In genomic region chr2:58918138-58918537, GRCh38 we compare ENCODE assay signal across 24 cellular contexts.
DNase-seq lines count a peak whose midpoint lies in the region; ATAC-seq and TF ChIP-seq lines count a peak whose summit lies in the region.
"Had no signal": no experiment of that assay in that cellular context is flagged by ENCODE, and none has a peak within 500 bp of the region (broad histone marks: within the 10 kb centered on the region; RNA-seq: fewer than 3 reads in every experiment).

No MANE protein-coding gene starts in this region.

- no peaks in the 10 kb centered on the region for H3K9me3 ChIP-seq in neural progenitor cell (ENCODE audit: low read depth)
- H3K9me3 ChIP-seq: breast epithelium, testis had no signal

- no peak for TF ChIP-seq POLR2A in lower leg skin (IDR thresholded peaks at IDR 0.05)

- peaks cover 6% of the 10 kb centered on the region for H3K27me3 Mint-ChIP-seq in neural progenitor cell (ENCODE audit: insufficient read depth, low read depth)
- H3K27me3 Mint-ChIP-seq: activated CD4-positive, alpha-beta T cell treated with anti-CD3 and anti-CD28 coated beads, Interleukin-2, amount 10 ng/mL, durations not matched to agents 24 days and 14 days; activated CD8-positive, alpha-beta memory T cell treated with anti-CD3 and anti-CD28 coated beads, Interleukin-2, amount 10 ng/mL, durations not matched to agents 7 days and 5 days; activated naive CD4-positive, alpha-beta T cell treated with anti-CD3 and anti-CD28 coated beads, Interleukin-2, amount 50 U/mL, for 24 hours; memory B cell; stimulated activated naive B cell treated with anti-CD40 and anti-IgM and Interleukin-4, amounts not matched to agents 10 μg/mL and 1 μg/mL and 100 μg/mL, for 72 hours had no signal

- no peak overlapping the region for H3K9ac ChIP-seq in neural progenitor cell

- no peaks in the 10 kb centered on the region for H3F3A ChIP-seq in neural progenitor cell (ENCODE audit: low read depth)

- intact Hi-C loops in lower leg skin (cut with DNase I; ENCODE audit: low total_unique reads), result no loop called here

- in situ Hi-C loops in SK-MEL-5 (cut with HindIII; ENCODE audit: low pct_unique_long_range_greater_than_20kb, low sequenced_read_pairs), result no loop called here

- H3K4me2 ChIP-seq in neural progenitor cell, result peak overlapping the region; percentile 39

- no peak overlapping the region for H2AFZ ChIP-seq in neural progenitor cell (replicated peaks)

- H3K79me2 ChIP-seq in neural progenitor cell (ENCODE audit: low read depth), result no peaks in the 10 kb centered on the region

- H3K27ac ChIP-seq in neural progenitor cell, result no peak overlapping the region
- H3K27ac ChIP-seq: breast epithelium, testis had no signal

- H3K4me3 ChIP-seq in neural progenitor cell, result no peak overlapping the region
- no peak overlapping the region for H3K4me3 ChIP-seq in lower leg skin (ENCODE audit: low read depth, poor library complexity, severe bottlenecking)
- H3K4me3 ChIP-seq: breast epithelium, testis had no signal

- H3K27ac Mint-ChIP-seq in neural progenitor cell, result no peak overlapping the region
- H3K27ac Mint-ChIP-seq: activated CD4-positive, alpha-beta T cell treated with anti-CD3 and anti-CD28 coated beads, Interleukin-2, amount 10 ng/mL, durations not matched to agents 24 days and 14 days; activated CD8-positive, alpha-beta memory T cell treated with anti-CD3 and anti-CD28 coated beads, Interleukin-2, amount 10 ng/mL, durations not matched to agents 7 days and 5 days; activated naive CD4-positive, alpha-beta T cell treated with anti-CD3 and anti-CD28 coated beads, Interleukin-2, amount 50 U/mL, for 24 hours; activated T-helper 1 cell treated with anti-CD3 and anti-CD28 coated beads, Interleukin-12 subunit alpha, Interleukin-12 subunit beta, Interleukin-2, Interleukin-4 antibody, amounts not matched to agents 30 ng/mL and 10 ng/mL and 1 ng/mL, durations not matched to agents 14 hours and 24 hours and 36 hours; CD8-positive, alpha-beta T cell; memory B cell; nephron; stimulated activated naive B cell treated with anti-CD40 and anti-IgM and Interleukin-4, amounts not matched to agents 10 μg/mL and 1 μg/mL and 100 μg/mL, for 72 hours; T-cell had no signal

- H3K4me1 Mint-ChIP-seq in neural progenitor cell, result peaks cover 51% of the 10 kb centered on the region
- H3K4me1 Mint-ChIP-seq: activated CD4-positive, alpha-beta T cell treated with anti-CD3 and anti-CD28 coated beads, Interleukin-2, amount 10 ng/mL, durations not matched to agents 24 days and 14 days; activated CD8-positive, alpha-beta memory T cell treated with anti-CD3 and anti-CD28 coated beads, Interleukin-2, amount 10 ng/mL, durations not matched to agents 7 days and 5 days; activated naive CD4-positive, alpha-beta T cell treated with anti-CD3 and anti-CD28 coated beads, Interleukin-2, amount 50 U/mL, for 24 hours; memory B cell; stimulated activated naive B cell treated with anti-CD40 and anti-IgM and Interleukin-4, amounts not matched to agents 10 μg/mL and 1 μg/mL and 100 μg/mL, for 72 hours; T-cell had no signal

- no peaks in the 10 kb centered on the region for H4K20me1 ChIP-seq in neural progenitor cell (ENCODE audit: low read depth)

- no peak for ATAC-seq in GM18868 (IDR thresholded peaks at IDR 0.05; ENCODE audit: unreplicated experiment)
- ATAC-seq: activated CD8-positive, alpha-beta memory T cell treated with anti-CD3 and anti-CD28 coated beads, Interleukin-2, amount 10 ng/mL, durations not matched to agents 7 days and 5 days; CD8-positive, alpha-beta T cell; stimulated activated naive B cell treated with anti-CD40 and anti-IgM and Interleukin-4, amounts not matched to agents 10 μg/mL and 1 μg/mL and 100 μg/mL, for 72 hours; T-cell had no signal

- no peaks in the 10 kb centered on the region for H3K9me3 Mint-ChIP-seq in neural progenitor cell
- H3K9me3 Mint-ChIP-seq: activated CD4-positive, alpha-beta T cell treated with anti-CD3 and anti-CD28 coated beads, Interleukin-2, amount 10 ng/mL, durations not matched to agents 24 days and 14 days; activated naive CD4-positive, alpha-beta T cell treated with anti-CD3 and anti-CD28 coated beads, Interleukin-2, amount 50 U/mL, for 24 hours; activated T-helper 1 cell treated with anti-CD3 and anti-CD28 coated beads, Interleukin-12 subunit alpha, Interleukin-12 subunit beta, Interleukin-2, Interleukin-4 antibody, amounts not matched to agents 30 ng/mL and 10 ng/mL and 1 ng/mL, durations not matched to agents 14 hours and 24 hours and 36 hours; CD8-positive, alpha-beta T cell; memory B cell; nephron; stimulated activated naive B cell treated with anti-CD40 and anti-IgM and Interleukin-4, amounts not matched to agents 10 μg/mL and 1 μg/mL and 100 μg/mL, for 72 hours; T-cell had no signal

- no peak overlapping the region for H3K4me3 Mint-ChIP-seq in neural progenitor cell
- H3K4me3 Mint-ChIP-seq: activated CD4-positive, alpha-beta T cell treated with anti-CD3 and anti-CD28 coated beads, Interleukin-2, amount 10 ng/mL, durations not matched to agents 24 days and 14 days; activated CD8-positive, alpha-beta memory T cell treated with anti-CD3 and anti-CD28 coated beads, Interleukin-2, amount 10 ng/mL, durations not matched to agents 7 days and 5 days; activated naive CD4-positive, alpha-beta T cell treated with anti-CD3 and anti-CD28 coated beads, Interleukin-2, amount 50 U/mL, for 24 hours; activated T-helper 1 cell treated with anti-CD3 and anti-CD28 coated beads, Interleukin-12 subunit alpha, Interleukin-12 subunit beta, Interleukin-2, Interleukin-4 antibody, amounts not matched to agents 30 ng/mL and 10 ng/mL and 1 ng/mL, durations not matched to agents 14 hours and 24 hours and 36 hours; CD8-positive, alpha-beta T cell; memory B cell; nephron; stimulated activated naive B cell treated with anti-CD40 and anti-IgM and Interleukin-4, amounts not matched to agents 10 μg/mL and 1 μg/mL and 100 μg/mL, for 72 hours; T-cell had no signal

- peaks cover 26% of the 10 kb centered on the region for H3K4me1 ChIP-seq in neural progenitor cell
- H3K4me1 ChIP-seq: breast epithelium, testis had no signal

- peak; percentile 93 for DNase-seq in EH (ENCODE audit: low read depth)
- DNase-seq in SK-MEL-5 (ENCODE audit: low read depth, low spot score), result peak; percentile 9
- peak; percentile 27 for DNase-seq in fibroblast of gingiva (ENCODE audit: low read depth)
- DNase-seq in neural progenitor cell (ENCODE audit: low spot score), result peak; percentile 70
- no peak for DNase-seq in NCI-H1048 (lab: John Stamatoyannopoulos, UW)
- no peak for DNase-seq in lower leg skin (ENCODE audit: low spot score in 2 of 2)
- no peak for DNase-seq in cerebellar cortex (ENCODE audit: low spot score)
- DNase-seq: activated CD4-positive, alpha-beta T cell treated with anti-CD3 and anti-CD28 coated beads, Interleukin-2, amount 10 ng/mL, durations not matched to agents 24 days and 14 days; activated CD8-positive, alpha-beta memory T cell treated with anti-CD3 and anti-CD28 coated beads, Interleukin-2, amount 10 ng/mL, durations not matched to agents 7 days and 5 days; CD8-positive, alpha-beta T cell; cortex of kidney; DMS53; NCI-H1105 treated with DMSO at 0.1 percent for 48 hours; NCI-H69; stimulated activated CD4-positive, alpha-beta T cell treated with anti-CD3 and anti-CD28 coated beads, Interleukin-2, amount 100 ng/mL, for 24 hours; stimulated activated naive B cell treated with anti-CD40 and anti-IgM and Interleukin-4, amounts not matched to agents 10 μg/mL and 1 μg/mL and 100 μg/mL, for 72 hours; T-cell; testis had no signal

- WGBS in lower leg skin, 2 donors, result 61 to 62% methylated on average over 2 of the region's 2 CpGs

- H3K27me3 ChIP-seq in neural progenitor cell, result no peaks in the 10 kb centered on the region
- H3K27me3 ChIP-seq: breast epithelium, testis had no signal

- no peaks in the 10 kb centered on the region for H3K36me3 Mint-ChIP-seq in neural progenitor cell
- H3K36me3 Mint-ChIP-seq: activated CD8-positive, alpha-beta memory T cell treated with anti-CD3 and anti-CD28 coated beads, Interleukin-2, amount 10 ng/mL, durations not matched to agents 7 days and 5 days; activated naive CD4-positive, alpha-beta T cell treated with anti-CD3 and anti-CD28 coated beads, Interleukin-2, amount 50 U/mL, for 24 hours; CD8-positive, alpha-beta T cell; memory B cell; stimulated activated naive B cell treated with anti-CD40 and anti-IgM and Interleukin-4, amounts not matched to agents 10 μg/mL and 1 μg/mL and 100 μg/mL, for 72 hours; T-cell had no signal

- TF ChIP-seq CTCF in neural progenitor cell (IDR thresholded peaks at IDR 0.05) (no peak), lower leg skin (IDR thresholded peaks at IDR 0.05) (no peak)

- H3K36me3 ChIP-seq in neural progenitor cell, result no peaks in the 10 kb centered on the region
- H3K36me3 ChIP-seq: breast epithelium had no signal

Comparison
In these comparisons a context has a peak if more than half of its experiments do, and no peak if none do; other contexts are left out.
1. DNase-seq: peak in EH (single experiment), SK-MEL-5 (single experiment), fibroblast of gingiva (single experiment) and neural progenitor cell (single experiment); none in NCI-H1048 (single experiment), lower leg skin (0 of 2) and cerebellar cortex (single experiment).